Comparison of ENCODE assay signal across 7 cellular contexts in the genomic region with DNA sequence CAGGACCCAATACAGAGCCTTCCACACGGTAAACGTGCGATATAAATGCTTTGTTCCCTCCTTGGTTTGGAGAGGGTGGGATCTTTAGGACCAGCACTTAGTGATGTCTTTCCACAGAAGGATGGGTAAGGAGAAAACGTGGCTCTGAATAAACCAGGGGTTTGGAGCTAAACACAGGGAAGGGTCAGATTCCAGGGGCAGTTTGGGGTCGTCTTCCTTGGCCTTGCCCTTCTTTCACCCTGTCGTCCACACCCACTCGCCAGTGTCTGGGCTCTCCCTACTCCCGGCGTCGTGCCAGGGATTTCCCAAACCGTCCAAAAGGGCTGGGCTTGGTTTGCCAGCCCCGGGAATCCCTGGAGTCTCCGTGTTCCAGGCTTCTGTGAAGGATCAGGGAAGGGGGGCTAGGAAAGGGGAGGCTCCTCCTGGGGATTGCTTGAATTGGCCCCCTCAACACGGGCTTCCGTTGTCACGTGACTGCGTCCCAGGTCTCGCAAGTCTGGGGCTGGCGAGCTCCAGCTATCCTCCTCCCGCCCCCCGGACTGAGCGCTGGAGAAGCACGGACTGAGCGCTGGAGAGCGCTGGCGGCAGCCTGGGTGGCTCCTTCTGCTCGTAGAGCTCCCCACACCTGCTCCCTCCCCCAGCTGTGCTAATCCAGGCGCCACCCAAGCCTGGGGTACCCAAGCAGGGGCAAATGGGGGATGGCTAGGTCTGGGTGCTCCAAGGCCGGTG. TPM values are rescaled to one million over a fixed set of nuclear protein-coding genes. Genes with fewer than 3 reads are reported as not detected.
DNase-seq lines count a peak whose midpoint lies in the region; ATAC-seq and TF ChIP-seq lines count a peak whose summit lies in the region.

No MANE protein-coding gene starts in this region.

- H3K27ac ChIP-seq in muscle layer of colon (ENCODE audit: low read depth, low read length) (peak overlapping the region; percentile 97), vagina (peak overlapping the region; percentile 99)

- peaks cover 53% of the 10 kb centered on the region for H3K4me1 Mint-ChIP-seq in activated B cell treated with CpG ODN at 0.5 μM for 24 hours

- CTCF ChIA-PET in activated B cell treated with CpG ODN at 0.5 μM for 24 hours (lab: Charles Lee), result interaction anchor here (1.0 kb wide), 1 partner anchor 9 kb away, joined by 7 read pairs; a partner anchor contains a TSS

- H3K9me3 Mint-ChIP-seq in activated B cell treated with CpG ODN at 0.5 μM for 24 hours, result no peaks in the 10 kb centered on the region

- peak overlapping the region; percentile 52 for H3K9ac ChIP-seq in muscle layer of colon (ENCODE audit: low read length)

- H3K4me1 ChIP-seq in muscle layer of colon (ENCODE audit: insufficient read depth, low read length) (peaks cover 60% of the 10 kb centered on the region), vagina (peaks cover 83% of the 10 kb centered on the region)

- DNase-seq in EL (peak; percentile 74), NCI-H1092 (lab: John Stamatoyannopoulos, UW) (peak; percentile 60), activated B cell treated with CpG ODN at 0.5 μM for 24 hours (no peak), fibroblast of peridontal ligament (ENCODE audit: extremely low read depth) (peak; percentile 39), vagina (ENCODE audit: extremely low spot score in 2 of 2) (no peak)

- H3K27me3 ChIP-seq in muscle layer of colon (ENCODE audit: control insufficient read depth in 1 of 2, insufficient read depth in 2 of 2, low read length in 2 of 2), result no peaks in the 10 kb centered on the region
- no peaks in the 10 kb centered on the region for H3K27me3 ChIP-seq in vagina

- ATAC-seq in GM21717 (IDR thresholded peaks at IDR 0.05; ENCODE audit: unreplicated experiment) (peak; percentile 6), activated B cell treated with CpG ODN at 0.5 μM for 24 hours (ENCODE audit: low read depth) (no peak)

- peak overlapping the region; percentile 57 for H3K4me3 Mint-ChIP-seq in activated B cell treated with CpG ODN at 0.5 μM for 24 hours

- peak in 1 of 2 donors; percentile 49 for TF ChIP-seq POLR2A in vagina (IDR thresholded peaks at IDR 0.05)

- peak overlapping the region; percentile 47 to 53 for H3K4me3 ChIP-seq in muscle layer of colon (ENCODE audit: low read depth in 1 of 2, low read length in 2 of 2)
- H3K4me3 ChIP-seq in vagina, result peak overlapping the region; percentile 45 to 53

- intact Hi-C loops in activated B cell treated with CpG ODN at 0.5 μM for 24 hours (cut with micrococcal nuclease) (no loop called here), vagina (cut with DNase I) (loop anchor here (2.0 kb wide), 1 partner anchor 127 kb away; no protein-coding TSS in a partner anchor)

- no peaks in the 10 kb centered on the region for H3K36me3 ChIP-seq in muscle layer of colon (ENCODE audit: insufficient read depth, low read length)
- no peaks in the 10 kb centered on the region for H3K36me3 ChIP-seq in vagina

- H3K27ac Mint-ChIP-seq in activated B cell treated with CpG ODN at 0.5 μM for 24 hours, result peak overlapping the region; percentile 13

- no peaks in the 10 kb centered on the region for H3K9me3 ChIP-seq in muscle layer of colon (ENCODE audit: low read length)
- no peaks in the 10 kb centered on the region for H3K9me3 ChIP-seq in vagina

- H3K27me3 Mint-ChIP-seq in activated B cell treated with CpG ODN at 0.5 μM for 24 hours, result no peaks in the 10 kb centered on the region

- H3K36me3 Mint-ChIP-seq in activated B cell treated with CpG ODN at 0.5 μM for 24 hours (ENCODE audit: low read depth), result no peaks in the 10 kb centered on the region

- POLR2A ChIA-PET in activated B cell treated with CpG ODN at 0.5 μM for 24 hours (lab: Charles Lee), result interaction anchor here (0.7 to 1.6 kb wide), 3 partner anchors 9 to 39 kb away, joined by 3 to 23 read pairs (median 3); a partner anchor contains a TSS

- TF ChIP-seq CTCF in activated B cell treated with CpG ODN at 0.5 μM for 24 hours (IDR thresholded peaks at IDR 0.05), result no peak
- no peak for TF ChIP-seq CTCF in vagina (IDR thresholded peaks at IDR 0.05)

RNA-seq across cellular contexts. Expression of a gene that starts 9.5 kb away (rescaled TPM):
- total RNA-seq in activated B cell treated with CpG ODN at 0.5 μM for 24 hours, result 0.89 and 1.1 TPM in 2 replicates
- total RNA-seq in vagina, result not detected

RNA-seq across cellular contexts. Expression of a gene that starts 38.7 kb away (rescaled TPM):
- total RNA-seq in activated B cell treated with CpG ODN at 0.5 μM for 24 hours, result 17.1 TPM in 2 replicates
- total RNA-seq in vagina, result 246 TPM

RNA-seq across cellular contexts. Expression of a gene that starts 49.0 kb away (rescaled TPM):
- total RNA-seq in activated B cell treated with CpG ODN at 0.5 μM for 24 hours (not detected in 2 replicates), vagina (not detected)

RNA-seq across cellular contexts. Expression of a gene that starts 53.4 kb away (rescaled TPM):
- not detected in 2 replicates for total RNA-seq in activated B cell treated with CpG ODN at 0.5 μM for 24 hours
- not detected for total RNA-seq in vagina

Comparison
In these comparisons a context has a peak if more than half of its experiments do, and no peak if none do; other contexts are left out.
1. DNase-seq: peak in EL (single experiment), NCI-H1092 (single experiment) and fibroblast of peridontal ligament (single experiment); none in activated B cell treated with CpG ODN at 0.5 μM for 24 hours (single experiment) and vagina (0 of 2).
2. RNA of a gene that starts 38.7 kb away (total RNA-seq): 246 TPM in vagina (single experiment); 17.1 TPM in activated B cell treated with CpG ODN at 0.5 μM for 24 hours; every median in the first group is over 10 times any median in the second.